In genomic region chr15:71448688-71449114, GRCh38 we compare ENCODE assay signal across 9 cellular contexts.
A peak's percentile ranks its signal among the peaks of the same experiment; 100 is the strongest.
DNase-seq lines count a peak whose midpoint lies in the region; TF ChIP-seq lines count a peak whose summit lies in the region.
"Had no signal": no experiment of that assay in that cellular context is flagged by ENCODE, and none has a peak within 500 bp of the region (broad histone marks: within the 10 kb centered on the region; RNA-seq: fewer than 3 reads in every experiment).

No MANE protein-coding gene starts in this region.

- no peaks in the 10 kb centered on the region for H3K9me3 Mint-ChIP-seq in nephron progenitor cell
- H3K9me3 Mint-ChIP-seq: memory B cell had no signal

- H3K27me3 Mint-ChIP-seq in nephron progenitor cell (ENCODE audit: low read depth, poor library complexity) = no peaks in the 10 kb centered on the region

- H3K4me1 ChIP-seq in esophagus (ENCODE audit: control insufficient read depth in 2 of 2, insufficient read depth in 2 of 2, low read length in 1 of 2) = peaks cover 0 to 12% of the 10 kb centered on the region in 2 donors

- in situ Hi-C loops in KBM-7 (cut with MboI; ENCODE audit: low pct_unique_long_range_greater_than_20kb, low sequenced_read_pairs) = no loop called here

- H3K27ac Mint-ChIP-seq in nephron progenitor cell = no peak overlapping the region
- H3K27ac Mint-ChIP-seq: memory B cell had no signal

- POLR2A ChIA-PET in RWPE1 (lab: Yijun Ruan, JAX; ENCODE audit: low non-redundant PET) = no interaction called here

- CTCF ChIA-PET in RWPE1 (lab: Yijun Ruan, JAX) = no interaction called here

- H3K4me3 Mint-ChIP-seq in nephron progenitor cell = no peak overlapping the region
- H3K4me3 Mint-ChIP-seq: memory B cell had no signal

- peaks cover 45% of the 10 kb centered on the region for H3K4me1 Mint-ChIP-seq in nephron progenitor cell
- H3K4me1 Mint-ChIP-seq: memory B cell had no signal

- no peaks in the 10 kb centered on the region for H3K9me3 ChIP-seq in esophagus (ENCODE audit: control insufficient read depth in 2 of 2, insufficient read depth in 1 of 2, low read depth in 1 of 2, low read length in 1 of 2)

- H3K36me3 Mint-ChIP-seq in nephron progenitor cell (ENCODE audit: low read depth) = no peaks in the 10 kb centered on the region
- H3K36me3 Mint-ChIP-seq: memory B cell had no signal

- WGBS in esophagus, 2 donors = 75 to 80% methylated on average over 2 of the region's 2 CpGs

- TF ChIP-seq CTCF in RWPE1 (conservative IDR thresholded peaks at IDR 0.05; ENCODE audit: low read depth) (peak; percentile 98), nephron progenitor cell (IDR thresholded peaks at IDR 0.05) (peak; percentile 96)

- H3K27me3 ChIP-seq in esophagus (ENCODE audit: control insufficient read depth in 1 of 2, insufficient read depth in 2 of 2, low read length in 2 of 2) = no peaks in the 10 kb centered on the region

- DNase-seq in DMS 273 (lab: John Stamatoyannopoulos, UW; ENCODE audit: unreplicated experiment) = peak; percentile 73
- peak; percentile 60 for DNase-seq in KBM-7
- peak; percentile 51 for DNase-seq in RWPE1 (ENCODE audit: low spot score)
- DNase-seq in nephron progenitor cell = peak; percentile 66
- DNase-seq in cortex of kidney (lab: John Stamatoyannopoulos, UW) = no peak
- DNase-seq in activated CD4-positive, CD25-positive, alpha-beta regulatory T cell (lab: John Stamatoyannopoulos, UW) = no peak
- DNase-seq in HuH-7.5 (ENCODE audit: low spot score) = no peak

- H3K4me3 ChIP-seq in esophagus (ENCODE audit: low read depth in 1 of 2, low read length in 2 of 2) = no peak overlapping the region

- H3K27ac ChIP-seq in RWPE1 (peak overlapping the region; percentile 71), esophagus (ENCODE audit: low read depth in 2 of 2, low read length in 1 of 2) (peak overlapping the region; percentile 43 to 84)

- no peaks in the 10 kb centered on the region for H3K36me3 ChIP-seq in esophagus (ENCODE audit: control insufficient read depth in 2 of 2, insufficient read depth in 2 of 2, low read length in 1 of 2)

Comparison
In these comparisons a context has a peak if more than half of its experiments do, and no peak if none do; other contexts are left out.
1. DNase-seq: peak in DMS 273 (single experiment), KBM-7 (single experiment), RWPE1 (single experiment) and nephron progenitor cell (single experiment); none in cortex of kidney (single experiment), activated CD4-positive, CD25-positive, alpha-beta regulatory T cell (0 of 4) and HuH-7.5 (single experiment).